In the genomic region with DNA sequence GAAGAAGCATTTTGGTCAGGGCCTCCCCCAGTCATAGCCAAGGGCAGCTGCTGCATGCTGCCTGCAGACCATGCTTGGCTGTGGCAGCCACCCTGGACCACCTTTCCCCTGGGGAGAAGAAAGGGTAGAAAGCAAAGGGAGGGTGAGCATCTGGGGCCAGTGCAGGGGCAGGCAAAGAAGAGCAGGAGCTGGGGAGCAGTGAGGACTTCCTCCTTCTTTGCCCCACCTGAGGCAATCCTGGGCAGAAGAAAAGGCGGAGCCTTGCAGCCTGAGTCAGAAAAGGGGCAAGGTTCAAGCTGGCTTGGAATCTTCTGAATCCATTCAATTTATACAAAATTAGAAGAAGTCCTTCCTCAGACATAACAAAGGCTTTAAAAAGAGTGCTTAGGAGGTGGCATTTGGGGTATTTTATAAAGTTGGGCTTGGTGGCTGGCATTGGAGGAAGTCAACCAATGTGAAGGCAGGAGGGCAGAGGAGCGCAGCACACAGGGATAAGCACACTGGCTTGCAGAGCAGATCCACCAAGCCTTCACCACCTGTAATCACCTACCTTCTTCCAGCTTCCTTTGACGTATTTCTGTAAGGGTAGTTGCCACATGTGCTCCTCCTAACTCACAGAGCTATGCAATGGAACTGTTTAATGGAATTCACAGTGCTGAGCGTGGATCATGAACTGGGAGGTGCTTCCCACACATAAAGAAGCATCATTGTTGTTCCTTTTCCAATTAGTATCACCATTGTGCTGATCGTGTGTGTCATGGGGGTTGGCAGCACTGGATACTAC, we compare ENCODE assay signal across 16 cellular contexts.
DNase-seq lines count a peak whose midpoint lies in the region; ATAC-seq and TF ChIP-seq lines count a peak whose summit lies in the region.
"Had no signal": no experiment of that assay in that cellular context is flagged by ENCODE, and none has a peak within 500 bp of the region (broad histone marks: within the 10 kb centered on the region; RNA-seq: fewer than 3 reads in every experiment).

No MANE protein-coding gene starts in this region.

- peak; percentile 74 for ATAC-seq in foreskin keratinocyte
- ATAC-seq in GM18519 (IDR thresholded peaks at IDR 0.05; ENCODE audit: low FRiP score, unreplicated experiment) = no peak
- ATAC-seq in gastroesophageal sphincter = no peak
- ATAC-seq: Panc1; stimulated activated naive CD8-positive, alpha-beta T cell treated with anti-CD3 and anti-CD28 coated beads, Interleukin-15, amount 100 ng/mL, for 72 hours; T-helper 17 cell had no signal

- H3K4me3 ChIP-seq in gastroesophageal sphincter = no peak overlapping the region
- no peak overlapping the region for H3K4me3 ChIP-seq in H7 (ENCODE audit: insufficient read depth, low read depth, low read length)

- H3K36me3 ChIP-seq in gastroesophageal sphincter = peaks cover 0 to 28% of the 10 kb centered on the region in 2 donors
- no peaks in the 10 kb centered on the region for H3K36me3 ChIP-seq in H7 (replicated peaks; ENCODE audit: control insufficient read depth, insufficient read depth, low read length)

- DNase-seq in Daoy (ENCODE audit: low read depth) (peak; percentile 25), MV-4-11 (lab: John Stamatoyannopoulos, UW) (peak; percentile 19), foreskin keratinocyte (peak in 1 of 2 donors; percentile 22), pons (ENCODE audit: low spot score) (peak; percentile 36), GM20000 (ENCODE audit: low spot score) (no peak), H7 (no peak)
- DNase-seq: activated CD4-positive, alpha-beta T cell treated with anti-CD3 and anti-CD28 coated beads, Interleukin-2, amount 10 ng/mL, durations not matched to agents 7 days and 5 days; CD4-positive, CD25-positive, alpha-beta regulatory T cell; NCI-H1436; NCI-H446 treated with DMSO at 0.1 percent for 48 hours; stimulated activated CD4-positive, alpha-beta T cell treated with anti-CD3 and anti-CD28 coated beads, Interleukin-2, amount 100 ng/mL, for 48 hours; stimulated activated naive CD8-positive, alpha-beta T cell treated with anti-CD3 and anti-CD28 coated beads, Interleukin-15, amount 100 ng/mL, for 72 hours; T-helper 17 cell had no signal

- TF ChIP-seq CTCF in foreskin keratinocyte (conservative IDR thresholded peaks at IDR 0.05) = no peak
- no peak for TF ChIP-seq CTCF in GM20000 (IDR thresholded peaks at IDR 0.05; ENCODE audit: extremely low read depth, missing control alignments)
- no peak for TF ChIP-seq CTCF in gastroesophageal sphincter (IDR thresholded peaks at IDR 0.05)

- no peak for TF ChIP-seq POLR2A in gastroesophageal sphincter (IDR thresholded peaks at IDR 0.05)

- TF ChIP-seq EP300 in gastroesophageal sphincter (IDR thresholded peaks at IDR 0.05) = no peak

- 89 to 96% methylated on average over 4 of the region's 5 CpGs for WGBS in gastroesophageal sphincter (ENCODE audit: low coverage in 1 of 2), 2 donors

- H3K4me1 ChIP-seq in foreskin keratinocyte (peaks cover 9% of the 10 kb centered on the region), gastroesophageal sphincter (no peaks in the 10 kb centered on the region)

- H3K27ac ChIP-seq in foreskin keratinocyte = no peak overlapping the region
- H3K27ac ChIP-seq in gastroesophageal sphincter = no peak overlapping the region

- no peaks in the 10 kb centered on the region for H3K9me3 ChIP-seq in gastroesophageal sphincter

- H3K27me3 ChIP-seq in foreskin keratinocyte (no peaks in the 10 kb centered on the region), gastroesophageal sphincter (no peaks in the 10 kb centered on the region), H7 (ENCODE audit: control insufficient read depth, insufficient read depth, low read length) (no peaks in the 10 kb centered on the region; the same call in 1 of the 2 replicates)

Comparison
In these comparisons a context has a peak if more than half of its experiments do, and no peak if none do; other contexts are left out.
1. DNase-seq: peak in Daoy (single experiment), MV-4-11 (single experiment) and pons (single experiment); none in GM20000 (single experiment) and H7 (single experiment).